ENCODE assay signal across 16 cellular contexts in genomic region chr10:35019037-35019794, GRCh38.
DNase-seq lines count a peak whose midpoint lies in the region; ATAC-seq lines count a peak whose summit lies in the region.
"Had no signal": no experiment of that assay in that cellular context is flagged by ENCODE, and none has a peak within 500 bp of the region (broad histone marks: within the 10 kb centered on the region; RNA-seq: fewer than 3 reads in every experiment).

No MANE protein-coding gene starts in this region.

- POLR2A ChIA-PET in activated CD4-positive, alpha-beta T cell treated with anti-CD3 and anti-CD28 coated beads for 36 hours (lab: Charles Lee), result no interaction called here

- H3K9me3 Mint-ChIP-seq in activated CD4-positive, alpha-beta T cell treated with anti-CD3 and anti-CD28 coated beads for 36 hours (ENCODE audit: low read depth), result no peaks in the 10 kb centered on the region
- no peaks in the 10 kb centered on the region for H3K9me3 Mint-ChIP-seq in stimulated activated naive CD8-positive, alpha-beta T cell treated with anti-CD3 and anti-CD28 coated beads, Interleukin-15, Interleukin-2, amounts not matched to agents 100 ng/mL and 50 ng/mL, for 24 hours
- no peaks in the 10 kb centered on the region for H3K9me3 Mint-ChIP-seq in stimulated activated naive CD8-positive, alpha-beta T cell treated with anti-CD3 and anti-CD28 coated beads, Interleukin-15, amount 100 ng/mL, for 72 hours
- no peaks in the 10 kb centered on the region for H3K9me3 Mint-ChIP-seq in memory B cell

- peaks cover 17% of the 10 kb centered on the region for H3K4me1 Mint-ChIP-seq in activated CD4-positive, alpha-beta T cell treated with anti-CD3 and anti-CD28 coated beads for 36 hours
- H3K4me1 Mint-ChIP-seq in stimulated activated naive CD8-positive, alpha-beta T cell treated with anti-CD3 and anti-CD28 coated beads, Interleukin-15, Interleukin-2, amounts not matched to agents 100 ng/mL and 50 ng/mL, for 24 hours (ENCODE audit: low read depth), result no peaks in the 10 kb centered on the region
- no peaks in the 10 kb centered on the region for H3K4me1 Mint-ChIP-seq in stimulated activated naive CD8-positive, alpha-beta T cell treated with anti-CD3 and anti-CD28 coated beads, Interleukin-15, amount 100 ng/mL, for 72 hours
- no peaks in the 10 kb centered on the region for H3K4me1 Mint-ChIP-seq in memory B cell

- ATAC-seq in activated CD4-positive, alpha-beta T cell treated with anti-CD3 and anti-CD28 coated beads for 36 hours, result peak; percentile 38
- no peak for ATAC-seq in stimulated activated naive CD8-positive, alpha-beta T cell treated with anti-CD3 and anti-CD28 coated beads, Interleukin-15, amount 100 ng/mL, for 72 hours
- ATAC-seq in memory B cell (ENCODE audit: low read depth) (no peak), HG03097 (IDR thresholded peaks at IDR 0.05; ENCODE audit: low FRiP score, unreplicated experiment) (no peak)
- ATAC-seq: HCT116 had no signal

- no peaks in the 10 kb centered on the region for H3K27me3 Mint-ChIP-seq in activated CD4-positive, alpha-beta T cell treated with anti-CD3 and anti-CD28 coated beads for 36 hours
- H3K27me3 Mint-ChIP-seq in stimulated activated naive CD8-positive, alpha-beta T cell treated with anti-CD3 and anti-CD28 coated beads, Interleukin-15, Interleukin-2, amounts not matched to agents 100 ng/mL and 50 ng/mL, for 24 hours, result no peaks in the 10 kb centered on the region
- H3K27me3 Mint-ChIP-seq in stimulated activated naive CD8-positive, alpha-beta T cell treated with anti-CD3 and anti-CD28 coated beads, Interleukin-15, amount 100 ng/mL, for 72 hours, result no peaks in the 10 kb centered on the region
- no peaks in the 10 kb centered on the region for H3K27me3 Mint-ChIP-seq in memory B cell

- H3K4me3 Mint-ChIP-seq in activated CD4-positive, alpha-beta T cell treated with anti-CD3 and anti-CD28 coated beads for 36 hours, result no peak overlapping the region
- no peak overlapping the region for H3K4me3 Mint-ChIP-seq in stimulated activated naive CD8-positive, alpha-beta T cell treated with anti-CD3 and anti-CD28 coated beads, Interleukin-15, Interleukin-2, amounts not matched to agents 100 ng/mL and 50 ng/mL, for 24 hours
- H3K4me3 Mint-ChIP-seq in stimulated activated naive CD8-positive, alpha-beta T cell treated with anti-CD3 and anti-CD28 coated beads, Interleukin-15, amount 100 ng/mL, for 72 hours, result no peak overlapping the region
- no peak overlapping the region for H3K4me3 Mint-ChIP-seq in memory B cell

- H3K36me3 Mint-ChIP-seq in activated CD4-positive, alpha-beta T cell treated with anti-CD3 and anti-CD28 coated beads for 36 hours (ENCODE audit: low read depth), result peaks cover 20% of the 10 kb centered on the region
- peaks cover 41% of the 10 kb centered on the region for H3K36me3 Mint-ChIP-seq in stimulated activated naive CD8-positive, alpha-beta T cell treated with anti-CD3 and anti-CD28 coated beads, Interleukin-15, Interleukin-2, amounts not matched to agents 100 ng/mL and 50 ng/mL, for 24 hours (ENCODE audit: low read depth)
- H3K36me3 Mint-ChIP-seq in memory B cell, result peaks cover 23% of the 10 kb centered on the region

- intact Hi-C loops in activated CD4-positive, alpha-beta T cell treated with anti-CD3 and anti-CD28 coated beads for 36 hours (cut with DNase I, micrococcal nuclease), result no loop called here

- H3K27ac Mint-ChIP-seq in activated CD4-positive, alpha-beta T cell treated with anti-CD3 and anti-CD28 coated beads for 36 hours, result peak overlapping the region; percentile 3
- peak overlapping the region; percentile 14 for H3K27ac Mint-ChIP-seq in stimulated activated naive CD8-positive, alpha-beta T cell treated with anti-CD3 and anti-CD28 coated beads, Interleukin-15, Interleukin-2, amounts not matched to agents 100 ng/mL and 50 ng/mL, for 24 hours
- no peak overlapping the region for H3K27ac Mint-ChIP-seq in stimulated activated naive CD8-positive, alpha-beta T cell treated with anti-CD3 and anti-CD28 coated beads, Interleukin-15, amount 100 ng/mL, for 72 hours
- peak overlapping the region; percentile 67 for H3K27ac Mint-ChIP-seq in memory B cell

- CTCF ChIA-PET in activated CD4-positive, alpha-beta T cell treated with anti-CD3 and anti-CD28 coated beads for 36 hours (lab: Charles Lee), result no interaction called here

- peak; percentile 16 for DNase-seq in activated CD4-positive, alpha-beta T cell treated with anti-CD3 and anti-CD28 coated beads for 36 hours
- DNase-seq in activated CD4-positive, alpha-beta T cell treated with anti-CD3 and anti-CD28 coated beads, Interleukin-2, amount 50 U/mL, for 48 hours, result no peak
- no peak for DNase-seq in stimulated activated naive CD8-positive, alpha-beta T cell treated with anti-CD3 and anti-CD28 coated beads, Interleukin-15, amount 100 ng/mL, for 72 hours
- DNase-seq in memory B cell (ENCODE audit: low spot score in 2 of 2), result no peak
- no peak for DNase-seq in GDM1 (lab: John Stamatoyannopoulos, UW)
- no peak for DNase-seq in DMS 273 treated with DMSO at 0.1 percent for 48 hours (lab: John Stamatoyannopoulos, UW)
- DNase-seq: 8988T, Karpas-422, MM.1S, NCI-H1105 treated with DMSO at 0.1 percent for 48 hours, NCI-H187, NCI-H446 treated with DMSO at 0.1 percent for 48 hours, NCI-H82 had no signal

Comparison
In these comparisons a context has a peak if more than half of its experiments do, and no peak if none do; other contexts are left out.
1. H3K27ac Mint-ChIP-seq: peak in activated CD4-positive, alpha-beta T cell treated with anti-CD3 and anti-CD28 coated beads for 36 hours (single experiment), stimulated activated naive CD8-positive, alpha-beta T cell treated with anti-CD3 and anti-CD28 coated beads, Interleukin-15, Interleukin-2, amounts not matched to agents 100 ng/mL and 50 ng/mL, for 24 hours (single experiment) and memory B cell (single experiment); none in stimulated activated naive CD8-positive, alpha-beta T cell treated with anti-CD3 and anti-CD28 coated beads, Interleukin-15, amount 100 ng/mL, for 72 hours (0 of 2).